In genomic region chr9:107875571-107875980, GRCh38 we compare ENCODE assay signal across 17 cellular contexts.
DNase-seq lines count a peak whose midpoint lies in the region; ATAC-seq lines count a peak whose summit lies in the region.
"Had no signal": no experiment of that assay in that cellular context is flagged by ENCODE, and none has a peak within 500 bp of the region (broad histone marks: within the 10 kb centered on the region; RNA-seq: fewer than 3 reads in every experiment).

No MANE protein-coding gene starts in this region.

- H3K36me3 Mint-ChIP-seq in stimulated activated naive B cell treated with anti-CD40 and anti-IgM and Interleukin-4, amounts not matched to agents 10 μg/mL and 1 μg/mL and 100 μg/mL, for 72 hours = peaks cover 2 to 4% of the 10 kb centered on the region in 2 donors
- H3K36me3 Mint-ChIP-seq in T-helper 17 cell (ENCODE audit: low read depth) = no peaks in the 10 kb centered on the region

- H3K4me3 ChIP-seq in MG63 = no peak overlapping the region
- H3K4me3 ChIP-seq: K562, pancreas, upper lobe of left lung had no signal

- H3K9me3 ChIP-seq in MG63 (no peaks in the 10 kb centered on the region), T-helper 17 cell (ENCODE audit: control insufficient read depth, low read length, poor library complexity, severe bottlenecking) (no peaks in the 10 kb centered on the region)
- H3K9me3 ChIP-seq: pancreas, upper lobe of left lung had no signal

- no peaks in the 10 kb centered on the region for H3K36me3 ChIP-seq in MG63
- H3K36me3 ChIP-seq: pancreas, upper lobe of left lung, WERI-Rb-1 had no signal

- H3K27me3 Mint-ChIP-seq in stimulated activated naive B cell treated with anti-CD40 and anti-IgM and Interleukin-4, amounts not matched to agents 10 μg/mL and 1 μg/mL and 100 μg/mL, for 72 hours = no peaks in the 10 kb centered on the region
- H3K27me3 Mint-ChIP-seq in T-helper 17 cell = no peaks in the 10 kb centered on the region

- H3K27ac Mint-ChIP-seq in stimulated activated naive B cell treated with anti-CD40 and anti-IgM and Interleukin-4, amounts not matched to agents 10 μg/mL and 1 μg/mL and 100 μg/mL, for 72 hours = no peak overlapping the region
- no peak overlapping the region for H3K27ac Mint-ChIP-seq in T-helper 17 cell

- DNase-seq in Right ventricle myocardium inferior (ENCODE audit: missing footprints) (no peak), cardiac septum (ENCODE audit: low spot score) (no peak), MG63 (peak; percentile 89), NCI-H1694 (lab: John Stamatoyannopoulos, UW) (no peak), T-helper 17 cell (no peak), OCI-M2 (lab: John Stamatoyannopoulos, UW; ENCODE audit: unreplicated experiment) (no peak)
- peak; percentile 34 for DNase-seq in stimulated activated naive B cell treated with anti-CD40 and anti-IgM and Interleukin-4, amounts not matched to agents 10 μg/mL and 1 μg/mL and 100 μg/mL, for 72 hours
- DNase-seq: 8988T, amygdala, dermis blood vessel endothelial cell, midbrain, NCI-H1930, pancreas, upper lobe of left lung, WERI-Rb-1 had no signal

- no peaks in the 10 kb centered on the region for H3K27me3 ChIP-seq in MG63
- H3K27me3 ChIP-seq: pancreas, upper lobe of left lung had no signal

- intact Hi-C loops in Right ventricle myocardium inferior (cut with DNase I) (no loop called here), cardiac septum (cut with DNase I) (no loop called here)

- H3K4me1 Mint-ChIP-seq in stimulated activated naive B cell treated with anti-CD40 and anti-IgM and Interleukin-4, amounts not matched to agents 10 μg/mL and 1 μg/mL and 100 μg/mL, for 72 hours = peaks cover 50 to 73% of the 10 kb centered on the region in 2 donors
- H3K4me1 Mint-ChIP-seq in T-helper 17 cell = no peaks in the 10 kb centered on the region

- ATAC-seq in Right ventricle myocardium inferior = peak; percentile 34
- ATAC-seq in HG02588 (IDR thresholded peaks at IDR 0.05; ENCODE audit: unreplicated experiment) = peak; percentile 58
- ATAC-seq in stimulated activated naive B cell treated with anti-CD40 and anti-IgM and Interleukin-4, amounts not matched to agents 10 μg/mL and 1 μg/mL and 100 μg/mL, for 72 hours (replicated peaks) = peak; percentile 52 to 56
- ATAC-seq in T-helper 17 cell = no peak
- ATAC-seq: K562, pancreas had no signal

- H3K4me3 Mint-ChIP-seq in stimulated activated naive B cell treated with anti-CD40 and anti-IgM and Interleukin-4, amounts not matched to agents 10 μg/mL and 1 μg/mL and 100 μg/mL, for 72 hours = peak overlapping the region in 1 of 2 donors; percentile 57
- no peak overlapping the region for H3K4me3 Mint-ChIP-seq in T-helper 17 cell

- H3K9me3 Mint-ChIP-seq in stimulated activated naive B cell treated with anti-CD40 and anti-IgM and Interleukin-4, amounts not matched to agents 10 μg/mL and 1 μg/mL and 100 μg/mL, for 72 hours = peaks cover 0 to 3% of the 10 kb centered on the region in 2 donors

Comparison
In these comparisons a context has a peak if more than half of its experiments do, and no peak if none do; other contexts are left out.
1. DNase-seq: peak in MG63 (single experiment) and stimulated activated naive B cell treated with anti-CD40 and anti-IgM and Interleukin-4, amounts not matched to agents 10 μg/mL and 1 μg/mL and 100 μg/mL, for 72 hours (single experiment); none in Right ventricle myocardium inferior (single experiment), cardiac septum (single experiment), NCI-H1694 (single experiment), T-helper 17 cell (0 of 3) and OCI-M2 (single experiment).